Comparison of ENCODE assay signal across 12 cellular contexts in the genomic region with DNA sequence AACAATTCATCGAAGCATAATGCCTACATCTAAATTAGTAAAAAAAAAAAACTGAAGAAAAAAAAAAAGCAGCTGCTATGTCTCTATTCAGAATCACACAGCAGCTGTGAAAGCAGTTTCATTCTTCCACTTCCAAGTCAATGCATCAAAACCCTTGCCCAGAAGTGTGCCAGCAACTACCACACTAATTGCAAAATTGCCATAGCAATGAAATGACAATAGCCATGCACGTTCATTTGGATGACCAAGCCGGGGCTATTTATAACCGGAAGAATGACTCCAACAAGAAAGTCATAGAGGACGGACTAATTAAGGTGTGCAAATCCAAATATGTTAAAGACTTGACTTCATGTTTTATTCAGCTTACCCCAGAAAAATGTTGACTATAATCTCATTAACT. TPM values are rescaled to one million over a fixed set of nuclear protein-coding genes. Genes with fewer than 3 reads are reported as not detected.
DNase-seq lines count a peak whose midpoint lies in the region; ATAC-seq and TF ChIP-seq lines count a peak whose summit lies in the region.
"Had no signal": no experiment of that assay in that cellular context is flagged by ENCODE, and none has a peak within 500 bp of the region (broad histone marks: within the 10 kb centered on the region; RNA-seq: fewer than 3 reads in every experiment).

No MANE protein-coding gene starts in this region.

- peaks cover 13% of the 10 kb centered on the region for H3K4me1 Mint-ChIP-seq in MCF 10A (ENCODE audit: insufficient read depth, unreplicated experiment)
- H3K4me1 Mint-ChIP-seq: activated naive CD4-positive, alpha-beta T cell treated with anti-CD3 and anti-CD28 coated beads, Interleukin-2, amount 50 U/mL, for 24 hours; natural killer cell had no signal

- TF ChIP-seq POLR2A in breast epithelium (IDR thresholded peaks at IDR 0.05) (no peak), vagina (IDR thresholded peaks at IDR 0.05) (no peak), prostate gland (IDR thresholded peaks at IDR 0.05) (no peak)

- H3K4me3 ChIP-seq in breast epithelium (no peak overlapping the region), heart right ventricle (peak overlapping the region in 4 of 10 donors; percentile 6 to 23 (median 20)), vagina (no peak overlapping the region), prostate gland (no peak overlapping the region)

- no peaks in the 10 kb centered on the region for H3K27me3 Mint-ChIP-seq in MCF 10A (ENCODE audit: insufficient read depth, unreplicated experiment)
- H3K27me3 Mint-ChIP-seq: activated naive CD4-positive, alpha-beta T cell treated with anti-CD3 and anti-CD28 coated beads, Interleukin-2, amount 50 U/mL, for 24 hours had no signal

- H3K4me3 Mint-ChIP-seq in MCF 10A (ENCODE audit: unreplicated experiment), result peak overlapping the region; percentile 19
- H3K4me3 Mint-ChIP-seq: activated naive CD4-positive, alpha-beta T cell treated with anti-CD3 and anti-CD28 coated beads, Interleukin-2, amount 50 U/mL, for 24 hours; natural killer cell had no signal

- H3K27ac ChIP-seq in breast epithelium (no peak overlapping the region), heart right ventricle (peak overlapping the region in 7 of 10 donors; percentile 44 to 69 (median 57)), vagina (no peak overlapping the region), prostate gland (no peak overlapping the region)

- TF ChIP-seq CTCF in MCF 10A (IDR thresholded peaks at IDR 0.05; ENCODE audit: unreplicated experiment) (no peak), breast epithelium (IDR thresholded peaks at IDR 0.05) (no peak), heart right ventricle (IDR thresholded peaks at IDR 0.05) (no peak), vagina (IDR thresholded peaks at IDR 0.05) (no peak), prostate gland (IDR thresholded peaks at IDR 0.05) (no peak)

- peak; percentile 42 to 91 (median 82) for ATAC-seq in heart right ventricle
- ATAC-seq: natural killer cell had no signal

- intact Hi-C loops in MCF 10A (cut with micrococcal nuclease) (no loop called here), breast epithelium (cut with DNase I; ENCODE audit: low total_unique reads) (no loop called here), heart right ventricle (cut with DNase I) (loop anchor here in 1 of 10 donors (5.0 kb wide), 1 partner anchor 44 kb away; a partner anchor contains a TSS), vagina (cut with DNase I) (no loop called here), prostate gland (cut with DNase I) (no loop called here)

- CTCF ChIA-PET in MCF 10A (lab: Yijun Ruan, JAX), result interaction anchor here (1.5 kb wide), 1 partner anchor 50 kb away, joined by 4 read pairs; no protein-coding TSS in a partner anchor

- H3K9me3 Mint-ChIP-seq in MCF 10A (ENCODE audit: unreplicated experiment), result no peaks in the 10 kb centered on the region
- H3K9me3 Mint-ChIP-seq: activated naive CD4-positive, alpha-beta T cell treated with anti-CD3 and anti-CD28 coated beads, Interleukin-2, amount 50 U/mL, for 24 hours; natural killer cell had no signal

- no peaks in the 10 kb centered on the region for H3K4me1 ChIP-seq in breast epithelium
- H3K4me1 ChIP-seq in heart right ventricle, result peaks cover 0 to 43% (median 8%) of the 10 kb centered on the region in 9 donors
- peaks cover 6% of the 10 kb centered on the region for H3K4me1 ChIP-seq in vagina
- H3K4me1 ChIP-seq in prostate gland (replicated peaks), result no peaks in the 10 kb centered on the region

- no peaks in the 10 kb centered on the region for H3K27me3 ChIP-seq in breast epithelium
- no peaks in the 10 kb centered on the region for H3K27me3 ChIP-seq in heart right ventricle
- no peaks in the 10 kb centered on the region for H3K27me3 ChIP-seq in vagina
- H3K27me3 ChIP-seq in prostate gland (replicated peaks; ENCODE audit: insufficient read depth), result no peaks in the 10 kb centered on the region

- POLR2A ChIA-PET in MCF 10A (lab: Yijun Ruan, JAX), result interaction anchor here (0.6 to 1.6 kb wide), 3 partner anchors 9 to 650 kb away, joined by 3 to 6 read pairs (median 3); a partner anchor contains a TSS

- H3K9me3 ChIP-seq in breast epithelium (no peaks in the 10 kb centered on the region), heart right ventricle (no peaks in the 10 kb centered on the region), vagina (no peaks in the 10 kb centered on the region), prostate gland (no peaks in the 10 kb centered on the region)

- no peak overlapping the region for H3K27ac Mint-ChIP-seq in MCF 10A (ENCODE audit: low read depth, unreplicated experiment)
- H3K27ac Mint-ChIP-seq: activated naive CD4-positive, alpha-beta T cell treated with anti-CD3 and anti-CD28 coated beads, Interleukin-2, amount 50 U/mL, for 24 hours; natural killer cell had no signal

- H3K36me3 Mint-ChIP-seq in MCF 10A (ENCODE audit: insufficient read depth, unreplicated experiment), result no peaks in the 10 kb centered on the region
- H3K36me3 Mint-ChIP-seq: activated naive CD4-positive, alpha-beta T cell treated with anti-CD3 and anti-CD28 coated beads, Interleukin-2, amount 50 U/mL, for 24 hours; natural killer cell had no signal

- BruUV-seq in MCF 10A (replicated peaks; lab: Mats Ljungman, UMichigan), result no TSS peak

- DNase-seq in MCF 10A (ENCODE audit: unreplicated experiment), result peak; percentile 48
- no peak for DNase-seq in breast epithelium (ENCODE audit: low spot score in 2 of 2)
- peak; percentile 75 for DNase-seq in RPMI8226
- DNase-seq in heart right ventricle, result peak in 1 of 2 donors; percentile 54
- DNase-seq in superior temporal gyrus (ENCODE audit: extremely low spot score), result peak; percentile 67
- DNase-seq in SK-N-DZ (ENCODE audit: low spot score), result no peak
- DNase-seq in vagina (ENCODE audit: extremely low spot score in 2 of 2), result no peak
- DNase-seq in prostate gland (ENCODE audit: low spot score), result no peak
- DNase-seq: foreskin fibroblast, islet precursor cell, natural killer cell had no signal

- 26 to 34% methylated on average over 5 of the region's 5 CpGs for WGBS in heart right ventricle, 2 donors
- 52% methylated on average over 5 of the region's 5 CpGs for WGBS in prostate gland

- H3K36me3 ChIP-seq in breast epithelium (no peaks in the 10 kb centered on the region), heart right ventricle (no peaks in the 10 kb centered on the region), vagina (no peaks in the 10 kb centered on the region), prostate gland (no peaks in the 10 kb centered on the region)

RNA-seq across cellular contexts. Expression of a gene that starts 42.5 kb away (rescaled TPM):
- total RNA-seq in MCF 10A (2022) (1.7 and 2.0 TPM in 2 replicates), breast epithelium (10 to 100 TPM; 17.1 to 32.2 (median 22.0) TPM), heart right ventricle (10 to 100 TPM in 6 of 10 donors, 1 to 10 TPM in 4; 7.3 to 14.2 (median 10.2) TPM), vagina (17.4 TPM), prostate gland (10 to 100 TPM in 1 of 2 donors, 1 to 10 TPM in 1; 5.9 to 13.7 TPM)
- polyA plus RNA-seq in heart right ventricle, result 1 to 10 TPM; 2.6 to 3.1 TPM
- polyA plus RNA-seq in SK-N-DZ (2014; cell fraction: cytosol; rRNA removed), result 6.2 and 8.6 TPM in 2 replicates
- 8.0 and 8.3 TPM in 2 replicates for polyA plus RNA-seq in SK-N-DZ (2014; cell fraction: nucleus; rRNA removed)

Comparison
In these comparisons a context has a peak if more than half of its experiments do, and no peak if none do; other contexts are left out.
1. DNase-seq: peak in MCF 10A (single experiment), RPMI8226 (single experiment) and superior temporal gyrus (single experiment); none in breast epithelium (0 of 2), SK-N-DZ (single experiment), vagina (0 of 2) and prostate gland (single experiment).
2. H3K27ac ChIP-seq: peak in heart right ventricle (7 of 10); none in breast epithelium (0 of 2), vagina (single experiment) and prostate gland (0 of 2).